In genomic region chr11:64674774-64675173, GRCh38 we compare ENCODE assay signal across 1 cellular context.
TF ChIP-seq lines count a peak whose summit lies in the region.

No MANE protein-coding gene starts in this region.

TF ChIP-seq in SK-N-SH, 30 proteins besides CTCF, POLR2A, EP300 and RAD21 (continued from another document):
- no peak for TF ChIP-seq USF1 (IDR thresholded peaks at IDR 0.05; ENCODE audit: borderline replicate concordance, low read depth)
- TF ChIP-seq NFIC (IDR thresholded peaks at IDR 0.05; ENCODE audit: borderline replicate concordance), result no peak
- no peak for TF ChIP-seq YY1 (IDR thresholded peaks at IDR 0.05; ENCODE audit: low read depth)
- no peak for TF ChIP-seq POLR2AphosphoS5 (IDR thresholded peaks at IDR 0.05; ENCODE audit: low read depth, low read length)
- TF ChIP-seq CHD2 (IDR thresholded peaks at IDR 0.05; ENCODE audit: low read length, partially characterized antibody), result no peak
- no peak for TF ChIP-seq TCF12 (IDR thresholded peaks at IDR 0.05)
- no peak for TF ChIP-seq MEF2A (IDR thresholded peaks at IDR 0.05; ENCODE audit: borderline replicate concordance, low read depth)
- no peak for TF ChIP-seq FOXJ3 (CRISPR knock-in tag; IDR thresholded peaks at IDR 0.05)
- no peak for TF ChIP-seq SIN3A (IDR thresholded peaks at IDR 0.05; ENCODE audit: borderline replicate concordance, low read depth, low read length)
- TF ChIP-seq GATA2 (CRISPR knock-in tag; IDR thresholded peaks at IDR 0.05), result no peak
- no peak for TF ChIP-seq SMC3 (IDR thresholded peaks at IDR 0.05; ENCODE audit: low read depth, low read length)
TF ChIP-seq in SK-N-SH: peak in this region for 0.
